Comparison of ENCODE assay signal across 1 cellular context in the genomic region with DNA sequence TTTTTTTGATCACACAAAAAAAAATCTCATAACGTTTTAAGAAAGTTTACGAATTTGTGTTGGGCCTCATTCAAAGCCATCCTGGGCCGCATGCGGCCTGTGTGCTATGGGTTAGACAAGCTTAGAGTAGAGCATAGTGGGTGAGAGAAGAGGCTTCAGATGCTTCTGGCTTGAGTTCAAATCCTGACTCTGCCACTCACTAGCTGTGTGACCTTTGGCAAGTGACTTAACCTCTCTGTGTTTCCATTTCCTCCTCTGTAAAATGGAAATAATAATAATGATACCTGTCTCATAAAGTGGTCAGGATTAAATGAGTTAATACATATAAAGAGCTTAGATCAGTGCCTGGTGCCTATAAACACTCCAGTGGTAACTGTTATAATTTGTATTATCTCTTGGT.
TF ChIP-seq lines count a peak whose summit lies in the region.

No MANE protein-coding gene starts in this region.

TF ChIP-seq in HepG2, 621 proteins besides CTCF, POLR2A, EP300 and RAD21:
- TF ChIP-seq ZFP36 (IDR thresholded peaks at IDR 0.05; ENCODE audit: borderline replicate concordance, low read depth, low read length, partially characterized antibody) (peak; percentile 33), ZNF768 (CRISPR knock-in tag; IDR thresholded peaks at IDR 0.05) (peak; percentile 90)
- TF ChIP-seq, protein P1, sequence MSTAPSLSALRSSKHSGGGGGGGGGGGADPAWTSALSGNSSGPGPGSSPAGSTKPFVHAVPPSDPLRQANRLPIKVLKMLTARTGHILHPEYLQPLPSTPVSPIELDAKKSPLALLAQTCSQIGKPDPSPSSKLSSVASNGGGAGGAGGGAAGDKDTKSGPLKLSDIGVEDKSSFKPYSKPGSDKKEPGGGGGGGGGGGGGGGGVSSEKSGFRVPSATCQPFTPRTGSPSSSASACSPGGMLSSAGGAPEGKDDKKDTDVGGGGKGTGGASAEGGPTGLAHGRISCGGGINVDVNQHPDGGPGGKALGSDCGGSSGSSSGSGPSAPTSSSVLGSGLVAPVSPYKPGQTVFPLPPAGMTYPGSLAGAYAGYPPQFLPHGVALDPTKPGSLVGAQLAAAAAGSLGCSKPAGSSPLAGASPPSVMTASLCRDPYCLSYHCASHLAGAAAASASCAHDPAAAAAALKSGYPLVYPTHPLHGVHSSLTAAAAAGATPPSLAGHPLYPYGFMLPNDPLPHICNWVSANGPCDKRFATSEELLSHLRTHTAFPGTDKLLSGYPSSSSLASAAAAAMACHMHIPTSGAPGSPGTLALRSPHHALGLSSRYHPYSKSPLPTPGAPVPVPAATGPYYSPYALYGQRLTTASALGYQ (CRISPR knock-in tag; IDR thresholded peaks at IDR 0.05): no peak
TF ChIP-seq in HepG2: peak in this region for 2.
